27 cellular contexts compared by ENCODE assay signal in genomic region chr4:22029803-22030202, GRCh38.
DNase-seq lines count a peak whose midpoint lies in the region; ATAC-seq and TF ChIP-seq lines count a peak whose summit lies in the region.
"Had no signal": no experiment of that assay in that cellular context is flagged by ENCODE, and none has a peak within 500 bp of the region (broad histone marks: within the 10 kb centered on the region; RNA-seq: fewer than 3 reads in every experiment).

No MANE protein-coding gene starts in this region.

- no peaks in the 10 kb centered on the region for H3K27me3 Mint-ChIP-seq in WTC11 (ENCODE audit: low read depth)
- H3K27me3 Mint-ChIP-seq: dendritic cell treated with granulocyte-macrophage colony-stimulating factor and Interleukin-4, amounts not matched to agents 40 ng/mL and 50 ng/mL, for 4 days; memory B cell had no signal

- no peak overlapping the region for H3K4me3 ChIP-seq in heart right ventricle
- H3K4me3 ChIP-seq: A549; BLaER1 treated with 17β-estradiol and CSF1 and Interleukin-3, amounts not matched to agents 10 nM and 100 nM; breast epithelium; esophagus muscularis mucosa; ovary; SK-N-MC; transverse colon had no signal

- no peak overlapping the region for H3K27ac ChIP-seq in foreskin keratinocyte
- no peak overlapping the region for H3K27ac ChIP-seq in heart right ventricle
- H3K27ac ChIP-seq: A549; BLaER1 treated with 17β-estradiol and CSF1 and Interleukin-3, amounts not matched to agents 10 nM and 100 nM; breast epithelium; esophagus muscularis mucosa; ovary; SK-N-MC; transverse colon had no signal

- H3K4me1 Mint-ChIP-seq in WTC11: peaks cover 22% of the 10 kb centered on the region
- H3K4me1 Mint-ChIP-seq: memory B cell, naive B cell had no signal

- 85 to 88% methylated on average over 2 of the region's 2 CpGs for WGBS in heart right ventricle, 2 donors

- peaks cover 7% of the 10 kb centered on the region for H3K9me3 Mint-ChIP-seq in WTC11
- H3K9me3 Mint-ChIP-seq: activated T-helper 2 cell treated with anti-CD3 and anti-CD28 coated beads, Interferon-gamma antibody, Interleukin-2, Interleukin-4, amounts not matched to agents 10 μg/mL and 5 μg/mL and 100 μg/mL, durations not matched to agents 14 hours and 24 hours and 36 hours; dendritic cell treated with granulocyte-macrophage colony-stimulating factor and Interleukin-4, amounts not matched to agents 40 ng/mL and 50 ng/mL, for 4 days had no signal

- H3K27me3 ChIP-seq in foreskin keratinocyte: no peaks in the 10 kb centered on the region
- no peaks in the 10 kb centered on the region for H3K27me3 ChIP-seq in heart right ventricle
- H3K27me3 ChIP-seq: BLaER1 treated with 17β-estradiol and CSF1 and Interleukin-3, amounts not matched to agents 10 nM and 100 nM; breast epithelium; esophagus muscularis mucosa; ovary; transverse colon had no signal

- no peaks in the 10 kb centered on the region for H3K36me3 ChIP-seq in heart right ventricle
- H3K36me3 ChIP-seq: BLaER1 treated with 17β-estradiol and CSF1 and Interleukin-3, amounts not matched to agents 10 nM and 100 nM; breast epithelium; esophagus muscularis mucosa; ovary; transverse colon had no signal

- no peak overlapping the region for H3K4me3 Mint-ChIP-seq in WTC11
- H3K4me3 Mint-ChIP-seq: dendritic cell treated with granulocyte-macrophage colony-stimulating factor and Interleukin-4, amounts not matched to agents 40 ng/mL and 50 ng/mL, for 4 days; memory B cell; naive B cell had no signal

- H3K4me1 ChIP-seq in foreskin keratinocyte (no peaks in the 10 kb centered on the region), heart right ventricle (no peaks in the 10 kb centered on the region)
- H3K4me1 ChIP-seq: A549; BLaER1 treated with 17β-estradiol and CSF1 and Interleukin-3, amounts not matched to agents 10 nM and 100 nM; breast epithelium; esophagus muscularis mucosa; transverse colon had no signal

- intact Hi-C loops in heart right ventricle (cut with DNase I): no loop called here

- H3K9me3 ChIP-seq in heart right ventricle: peaks cover 0 to 10% (median 0%) of the 10 kb centered on the region in 11 donors
- H3K9me3 ChIP-seq: A549, ovary, transverse colon had no signal

- CTCF ChIA-PET in WTC11 (lab: Charles Lee): no interaction called here

- H3K36me3 Mint-ChIP-seq in WTC11: no peaks in the 10 kb centered on the region
- H3K36me3 Mint-ChIP-seq: memory B cell, naive B cell had no signal

- peak overlapping the region; percentile 31; the same call in 1 of the 2 replicates for H3K27ac Mint-ChIP-seq in WTC11
- H3K27ac Mint-ChIP-seq: activated T-helper 2 cell treated with anti-CD3 and anti-CD28 coated beads, Interferon-gamma antibody, Interleukin-2, Interleukin-4, amounts not matched to agents 10 μg/mL and 5 μg/mL and 100 μg/mL, durations not matched to agents 14 hours and 24 hours and 36 hours; dendritic cell treated with granulocyte-macrophage colony-stimulating factor and Interleukin-4, amounts not matched to agents 40 ng/mL and 50 ng/mL, for 4 days; memory B cell; naive B cell had no signal

- peak; percentile 4 for DNase-seq in SIG-M5 treated with dmso at 0.1 percent for 504 hours (lab: John Stamatoyannopoulos, UW; ENCODE audit: unreplicated experiment)
- no peak for DNase-seq in SIG-M5 (lab: John Stamatoyannopoulos, UW)
- DNase-seq in NCI-H2029 treated with DMSO at 0.1 percent for 48 hours (lab: John Stamatoyannopoulos, UW): peak; percentile 4
- no peak for DNase-seq in WTC11 (ENCODE audit: low spot score)
- DNase-seq in activated CD4-positive, alpha-beta T cell treated with anti-CD3 and anti-CD28 coated beads, Interleukin-2, amount 50 U/mL, for 4 hours: no peak
- DNase-seq in foreskin keratinocyte: no peak
- no peak for DNase-seq in heart right ventricle
- DNase-seq: DMS79; KBM-7; MV-4-11; naive B cell; NCI-H524 treated with DMSO at 0.1 percent for 48 hours; ovary; stimulated activated naive CD8-positive, alpha-beta T cell treated with anti-CD3 and anti-CD28 coated beads, Interleukin-15, Interleukin-2, amounts not matched to agents 100 U/mL and 50 U/mL, for 24 hours; T-helper 9 cell; transverse colon had no signal

- POLR2A ChIA-PET in WTC11 (lab: Charles Lee): no interaction called here

- TF ChIP-seq CTCF in WTC11 (IDR thresholded peaks at IDR 0.05): no peak
- TF ChIP-seq CTCF in foreskin keratinocyte (conservative IDR thresholded peaks at IDR 0.05): no peak
- TF ChIP-seq CTCF in heart right ventricle (IDR thresholded peaks at IDR 0.05): no peak

- ATAC-seq in WTC11 (peak; percentile 81), GM18498 (IDR thresholded peaks at IDR 0.05; ENCODE audit: unreplicated experiment) (no peak), foreskin keratinocyte (no peak), heart right ventricle (no peak)
- ATAC-seq: A549; HCT116; sciatic nerve; stimulated activated naive CD8-positive, alpha-beta T cell treated with anti-CD3 and anti-CD28 coated beads, Interleukin-15, Interleukin-2, amounts not matched to agents 100 U/mL and 50 U/mL, for 24 hours had no signal

TF ChIP-seq in WTC11, 78 proteins besides CTCF, POLR2A, EP300 and RAD21:
- TF ChIP-seq ZNF671 (CRISPR knock-in tag; IDR thresholded peaks at IDR 0.05) (no peak), ZNF396 (CRISPR knock-in tag; IDR thresholded peaks at IDR 0.05; ENCODE audit: borderline replicate concordance) (no peak)

Comparison
In these comparisons a context has a peak if more than half of its experiments do, and no peak if none do; other contexts are left out.
1. DNase-seq: peak in SIG-M5 treated with dmso at 0.1 percent for 504 hours (single experiment) and NCI-H2029 treated with DMSO at 0.1 percent for 48 hours (single experiment); none in SIG-M5 (single experiment), WTC11 (single experiment), activated CD4-positive, alpha-beta T cell treated with anti-CD3 and anti-CD28 coated beads, Interleukin-2, amount 50 U/mL, for 4 hours (0 of 2), foreskin keratinocyte (0 of 2) and heart right ventricle (0 of 2).